Comparison of ENCODE assay signal across 14 cellular contexts in the genomic region with DNA sequence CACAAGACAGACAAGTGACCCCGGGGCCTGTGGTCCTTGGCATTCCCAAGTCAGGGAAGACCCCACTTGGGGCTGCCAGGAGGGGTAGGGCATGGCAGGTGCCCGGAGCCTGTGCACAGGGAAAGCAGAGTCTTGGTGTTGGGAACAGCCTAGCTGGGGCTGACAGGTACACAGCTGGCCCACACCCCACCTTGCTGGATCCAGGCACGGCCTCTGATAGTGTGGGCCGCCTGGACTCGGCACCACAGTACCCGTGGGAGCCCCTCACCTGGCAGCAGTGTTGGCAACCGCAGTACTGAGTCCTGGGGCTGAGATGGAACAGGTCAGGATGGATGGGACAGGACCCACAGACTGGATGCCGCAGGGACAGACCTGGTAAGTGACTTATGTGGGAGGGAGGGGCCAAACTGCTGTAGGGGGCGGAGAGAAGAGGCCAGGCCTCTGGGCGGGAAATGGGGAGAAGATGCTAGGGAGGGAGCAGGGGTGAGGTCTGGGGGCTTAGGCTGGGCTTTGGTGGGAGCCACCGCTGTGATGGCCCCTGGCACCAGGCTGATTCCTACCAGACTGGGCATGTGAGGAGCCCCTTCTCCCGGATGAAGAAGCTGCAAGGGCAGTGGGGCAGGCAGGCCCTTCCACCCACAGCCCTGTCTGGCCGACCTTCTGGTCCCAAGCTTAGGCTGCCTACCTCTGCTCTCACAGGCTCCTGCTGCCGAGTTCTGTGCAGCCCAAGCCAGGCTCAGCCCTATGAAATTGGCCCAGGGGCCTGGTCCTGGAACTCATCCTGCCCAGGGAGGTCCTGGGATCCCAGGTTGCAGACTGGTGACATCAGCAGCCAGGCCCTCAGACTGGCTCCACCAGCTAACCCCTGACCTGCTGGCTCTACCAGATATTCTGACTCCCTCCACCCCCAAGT. TPM values are rescaled to one million over a fixed set of nuclear protein-coding genes. Genes with fewer than 3 reads are reported as not detected.
DNase-seq lines count a peak whose midpoint lies in the region; ATAC-seq and TF ChIP-seq lines count a peak whose summit lies in the region.
"Had no signal": no experiment of that assay in that cellular context is flagged by ENCODE, and none has a peak within 500 bp of the region (broad histone marks: within the 10 kb centered on the region; RNA-seq: fewer than 3 reads in every experiment).

TSS of gene TGM1 (minus strand) at position 357 of the 913 bp plus-strand sequence. CDS start 825 bp downstream, outside the sequence.

- no peak within 1 kb of the TSS for H3K4me2 ChIP-seq in GM23338

- H2AFZ ChIP-seq in GM23338: no peak within 1 kb of the TSS

- ATAC-seq in GM23338: peak; percentile 72
- ATAC-seq in WTC11: peak; percentile 71
- no peak for ATAC-seq in sciatic nerve
- ATAC-seq: activated T-cell treated with anti-CD3 and anti-CD28 coated beads, Interleukin-2, amount 50 U/mL, for 4 hours; mucosa of descending colon had no signal

- no peaks in the 10 kb centered on the region for H3K9me2 ChIP-seq in GM23338 (ENCODE audit: insufficient read depth)

- TF ChIP-seq CTCF in GM23338 (conservative IDR thresholded peaks at IDR 0.05; ENCODE audit: low read depth in 2 of 2): no peak
- TF ChIP-seq CTCF in WTC11 (IDR thresholded peaks at IDR 0.05): no peak

- H3K79me2 ChIP-seq in GM23338 (replicated peaks; ENCODE audit: insufficient read depth): no peaks in the 10 kb centered on the region

- H3K36me3 ChIP-seq in GM23338 (ENCODE audit: insufficient read depth): no peaks in the 10 kb centered on the region

- no peaks in the 10 kb centered on the region for H3K27me3 ChIP-seq in GM23338 (ENCODE audit: insufficient read depth)
- H3K27me3 ChIP-seq: testis had no signal

- no peaks in the 10 kb centered on the region for H3F3A ChIP-seq in GM23338 (replicated peaks; ENCODE audit: low read depth)

- H3K4me3 Mint-ChIP-seq in GM23338 (no peak within 1 kb of the TSS), WTC11 (no peak within 1 kb of the TSS)
- H3K4me3 Mint-ChIP-seq: activated T-cell treated with anti-CD3 and anti-CD28 coated beads, Interleukin-2, amount 50 U/mL, for 4 hours had no signal

- H3K36me3 Mint-ChIP-seq in GM23338 (ENCODE audit: low read depth) (peaks cover 6% of the 10 kb centered on the region; the same call in 2 of the 3 replicates), WTC11 (peaks cover 4% of the 10 kb centered on the region; the same call in 1 of the 2 replicates)

- H3K27me3 Mint-ChIP-seq in GM23338 (ENCODE audit: insufficient read depth, low read depth, poor library complexity) (peaks cover 13% of the 10 kb centered on the region), WTC11 (ENCODE audit: low read depth) (no peaks in the 10 kb centered on the region)

- intact Hi-C loops in sciatic nerve (cut with DNase I): no loop called here

- POLR2A ChIA-PET in WTC11 (lab: Charles Lee): interaction anchor here (0.9 kb wide), 1 partner anchor 8 kb away, joined by 5 read pairs; the partner anchor contains the start of gene RABGGTA

- CTCF ChIA-PET in WTC11 (lab: Charles Lee): interaction anchor here (1.0 to 2.6 kb wide), 4 partner anchors 8 to 47 kb away, joined by 4 to 17 read pairs (median 6); partner anchors contain the start of genes CIDEB, RABGGTA and TINF2

- H3K4me3 ChIP-seq in GM23338: no peak within 1 kb of the TSS
- H3K4me3 ChIP-seq: mucosa of descending colon, testis had no signal

- H3K9me3 Mint-ChIP-seq in GM23338 (no peaks in the 10 kb centered on the region), WTC11 (no peaks in the 10 kb centered on the region)
- H3K9me3 Mint-ChIP-seq: activated T-cell treated with anti-CD3 and anti-CD28 coated beads, Interleukin-2, amount 50 U/mL, for 4 hours had no signal

- H3K27ac Mint-ChIP-seq in GM23338 (no peak within 1 kb of the TSS), WTC11 (no peak within 1 kb of the TSS)

- no peaks in the 10 kb centered on the region for H4K20me1 ChIP-seq in GM23338 (replicated peaks; ENCODE audit: insufficient read depth)

- no peaks in the 10 kb centered on the region for H3K4me1 ChIP-seq in GM23338 (ENCODE audit: insufficient read depth)
- H3K4me1 ChIP-seq: testis had no signal

- H3K4me1 Mint-ChIP-seq in GM23338 (peaks cover 7% of the 10 kb centered on the region), WTC11 (no peaks in the 10 kb centered on the region)

- no peak within 1 kb of the TSS for H3K27ac ChIP-seq in GM23338 (ENCODE audit: low read depth)
- H3K27ac ChIP-seq: testis had no signal

- DNase-seq in GM23338 (ENCODE audit: low spot score): peak; percentile 56
- no peak for DNase-seq in WTC11 (ENCODE audit: low spot score)
- DNase-seq in iPS-NIHi7 (ENCODE audit: extremely low spot score): peak; percentile 46
- no peak for DNase-seq in sciatic nerve (ENCODE audit: low spot score)
- no peak for DNase-seq in A172 (ENCODE audit: low spot score)
- DNase-seq in activated CD4-positive, alpha-beta T cell treated with anti-CD3 and anti-CD28 coated beads for 48 hours: no peak
- no peak for DNase-seq in activated T-cell treated with anti-CD3 and anti-CD28 coated beads, Interleukin-2, amount 50 U/mL, for 1 hour
- DNase-seq: activated CD4-positive, alpha-beta T cell treated with anti-CD3 and anti-CD28 coated beads, Interleukin-2, amount 50 U/mL, for 48 hours; activated T-cell treated with anti-CD3 and anti-CD28 coated beads, Interleukin-2, amount 50 U/mL, for 4 hours; head of caudate nucleus; NCI-H345; stimulated activated CD4-positive, alpha-beta T cell treated with anti-CD3 and anti-CD28 coated beads, Interleukin-4, amount 100 ng/mL, for 24 hours; testis had no signal

TF ChIP-seq in GM23338, 12 proteins besides CTCF, POLR2A, EP300 and RAD21 (continues in another document):
- TF ChIP-seq EZH2phosphoT487 (IDR thresholded peaks at IDR 0.05; ENCODE audit: unreplicated experiment) (no peak), NANOG (IDR thresholded peaks at IDR 0.05; ENCODE audit: borderline replicate concordance) (no peak), ZNF114 (CRISPR knock-in tag; IDR thresholded peaks at IDR 0.05) (no peak)

TF ChIP-seq in WTC11, 78 proteins besides CTCF, POLR2A, EP300 and RAD21 (continues in another document):
- TF ChIP-seq, protein P1, sequence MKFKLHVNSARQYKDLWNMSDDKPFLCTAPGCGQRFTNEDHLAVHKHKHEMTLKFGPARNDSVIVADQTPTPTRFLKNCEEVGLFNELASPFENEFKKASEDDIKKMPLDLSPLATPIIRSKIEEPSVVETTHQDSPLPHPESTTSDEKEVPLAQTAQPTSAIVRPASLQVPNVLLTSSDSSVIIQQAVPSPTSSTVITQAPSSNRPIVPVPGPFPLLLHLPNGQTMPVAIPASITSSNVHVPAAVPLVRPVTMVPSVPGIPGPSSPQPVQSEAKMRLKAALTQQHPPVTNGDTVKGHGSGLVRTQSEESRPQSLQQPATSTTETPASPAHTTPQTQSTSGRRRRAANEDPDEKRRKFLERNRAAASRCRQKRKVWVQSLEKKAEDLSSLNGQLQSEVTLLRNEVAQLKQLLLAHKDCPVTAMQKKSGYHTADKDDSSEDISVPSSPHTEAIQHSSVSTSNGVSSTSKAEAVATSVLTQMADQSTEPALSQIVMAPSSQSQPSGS (CRISPR knock-in tag; IDR thresholded peaks at IDR 0.05; ENCODE audit: borderline replicate concordance, low read depth): no peak
- TF ChIP-seq JAZF1 (CRISPR knock-in tag; IDR thresholded peaks at IDR 0.05): no peak
- TF ChIP-seq E2F5 (CRISPR knock-in tag; IDR thresholded peaks at IDR 0.05): no peak
- TF ChIP-seq ESRRA (CRISPR knock-in tag; IDR thresholded peaks at IDR 0.05; ENCODE audit: borderline replicate concordance): no peak
- TF ChIP-seq OVOL2 (CRISPR knock-in tag; IDR thresholded peaks at IDR 0.05; ENCODE audit: borderline replicate concordance): no peak
- TF ChIP-seq KAT7 (CRISPR knock-in tag; IDR thresholded peaks at IDR 0.05; ENCODE audit: borderline replicate concordance): no peak
- TF ChIP-seq SP1 (CRISPR knock-in tag; conservative IDR thresholded peaks at IDR 0.05): no peak
- no peak for TF ChIP-seq ZNF232 (CRISPR knock-in tag; IDR thresholded peaks at IDR 0.05)
- TF ChIP-seq, protein P2, sequence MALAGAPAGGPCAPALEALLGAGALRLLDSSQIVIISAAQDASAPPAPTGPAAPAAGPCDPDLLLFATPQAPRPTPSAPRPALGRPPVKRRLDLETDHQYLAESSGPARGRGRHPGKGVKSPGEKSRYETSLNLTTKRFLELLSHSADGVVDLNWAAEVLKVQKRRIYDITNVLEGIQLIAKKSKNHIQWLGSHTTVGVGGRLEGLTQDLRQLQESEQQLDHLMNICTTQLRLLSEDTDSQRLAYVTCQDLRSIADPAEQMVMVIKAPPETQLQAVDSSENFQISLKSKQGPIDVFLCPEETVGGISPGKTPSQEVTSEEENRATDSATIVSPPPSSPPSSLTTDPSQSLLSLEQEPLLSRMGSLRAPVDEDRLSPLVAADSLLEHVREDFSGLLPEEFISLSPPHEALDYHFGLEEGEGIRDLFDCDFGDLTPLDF (CRISPR knock-in tag; IDR thresholded peaks at IDR 0.05): no peak
- no peak for TF ChIP-seq ZMAT4 (CRISPR knock-in tag; IDR thresholded peaks at IDR 0.05)

RNA-seq across cellular contexts. Expression of gene TGM1, which starts in this region (rescaled TPM):
- total RNA-seq in GM23338 (2014; rRNA removed; shearing (Covaris generic)): 0.39 and 0.63 TPM in 2 replicates
- 0.31 and 0.42 TPM in 2 replicates for polyA plus RNA-seq in GM23338 (2016; fragmentation: Nextera tagmentation; extraction: Ambion mirVana)
- total RNA-seq in WTC11 (2021) (2.5 to 5.2 TPM (median 4.4 TPM) in 3 replicates), sciatic nerve (13.2 TPM)
- 0.64 and 3.3 TPM in 2 replicates for total RNA-seq in A172 (2014; rRNA removed; shearing (Covaris generic))

Comparison
In these comparisons a context has a peak if more than half of its experiments do, and no peak if none do; other contexts are left out.
1. Peak in DNase-seq and ATAC-seq in GM23338; RNA of the gene not detected or under 1 TPM.